1 cellular context compared by ENCODE assay signal in genomic region chr1:165773324-165773965, GRCh38.
TF ChIP-seq lines count a peak whose summit lies in the region.

No MANE protein-coding gene starts in this region.

TF ChIP-seq in K562, 482 proteins besides CTCF, POLR2A, EP300 and RAD21 (continued from another document and continues in another):
- TF ChIP-seq CHD2 (IDR thresholded peaks at IDR 0.05; ENCODE audit: low read depth, low read length) (no peak), ETV6 (IDR thresholded peaks at IDR 0.05; ENCODE audit: borderline replicate concordance in 1 of 2, low read depth in 2 of 2, low read length in 1 of 2) (no peak), ETV6 (CRISPR knock-in tag; IDR thresholded peaks at IDR 0.05; ENCODE audit: borderline replicate concordance) (no peak), ZNF699 (CRISPR knock-in tag; IDR thresholded peaks at IDR 0.05; ENCODE audit: insufficient replicate concordance) (no peak), JUNB (CRISPR knock-in tag; conservative IDR thresholded peaks at IDR 0.05) (no peak), ZNF23 (CRISPR knock-in tag; IDR thresholded peaks at IDR 0.05) (no peak), ZNF133 (CRISPR knock-in tag; IDR thresholded peaks at IDR 0.05) (no peak), ZBTB5 (IDR thresholded peaks at IDR 0.05) (no peak), FOXK2 (conservative IDR thresholded peaks at IDR 0.05 in 1 of 2, IDR thresholded peaks at IDR 0.05 in 1 of 2; ENCODE audit: low read depth in 2 of 2) (peak; percentile 45 to 66; a peak in 3 of 4 replicates), ZNF436 (CRISPR knock-in tag; IDR thresholded peaks at IDR 0.05) (no peak), RFX5 (IDR thresholded peaks at IDR 0.05; ENCODE audit: low read depth, low read length) (no peak), PKNOX1 (IDR thresholded peaks at IDR 0.05) (peak; percentile 63; the same call in 1 of the 2 replicates), JUN (IDR thresholded peaks at IDR 0.05; ENCODE audit: borderline replicate concordance, low read depth, low read length) (peak; percentile 37; the same call in 1 of the 2 replicates), JUN (CRISPR knock-in tag; IDR thresholded peaks at IDR 0.05; ENCODE audit: borderline replicate concordance) (no peak), ZBTB11 (CRISPR knock-in tag; IDR thresholded peaks at IDR 0.05) (no peak), ADNP (tag; IDR thresholded peaks at IDR 0.05) (no peak), CXXC5 (CRISPR knock-in tag; IDR thresholded peaks at IDR 0.05) (peak; percentile 62; the same call in 1 of the 2 replicates), ZNF121 (CRISPR knock-in tag; conservative IDR thresholded peaks at IDR 0.05) (no peak), RBM25 (IDR thresholded peaks at IDR 0.05; ENCODE audit: low read depth, low read length, severe bottlenecking) (no peak), STAT6 (CRISPR knock-in tag; IDR thresholded peaks at IDR 0.05) (0 out of 2 replicates have a peak, but pooled peaks have one; percentile 50), MCM2 (IDR thresholded peaks at IDR 0.05; ENCODE audit: low read depth) (no peak), ARHGAP35 (IDR thresholded peaks at IDR 0.05; ENCODE audit: partially characterized antibody) (no peak), ZNF318 (IDR thresholded peaks at IDR 0.05; ENCODE audit: borderline replicate concordance in 1 of 2, low read depth in 1 of 2) (no peak), MYNN (IDR thresholded peaks at IDR 0.05) (no peak), MYNN (CRISPR knock-in tag; IDR thresholded peaks at IDR 0.05) (no peak), GATA2 (CRISPR knock-in tag; IDR thresholded peaks at IDR 0.05) (0 out of 2 replicates have a peak, but pooled peaks have one; percentile 13), RB1 (IDR thresholded peaks at IDR 0.05; ENCODE audit: low read depth) (no peak), SREBF2 (CRISPR knock-in tag; IDR thresholded peaks at IDR 0.05) (no peak), ZNF407 (IDR thresholded peaks at IDR 0.05; ENCODE audit: low read depth) (no peak), BACH1 (tag; IDR thresholded peaks at IDR 0.05) (no peak), CHD4 (IDR thresholded peaks at IDR 0.05; ENCODE audit: insufficient read depth, insufficient replicate concordance, low read depth, low read length, poor library complexity, severe bottlenecking) (no peak)
